In genomic region chr6:53171605-53172467, GRCh38 we compare ENCODE assay signal across 8 cellular contexts. TPM values are rescaled to one million over a fixed set of nuclear protein-coding genes. Genes with fewer than 3 reads are reported as not detected.
DNase-seq lines count a peak whose midpoint lies in the region; ATAC-seq and TF ChIP-seq lines count a peak whose summit lies in the region.

No MANE protein-coding gene starts in this region.

- POLR2A ChIA-PET in naive thymus-derived CD8-positive, alpha-beta T cell (lab: Charles Lee) = interaction anchor here (0.8 to 1.6 kb wide), 2 partner anchors 239 to 376 kb away, joined by 4 read pairs; no protein-coding TSS in a partner anchor

- H3K36me3 Mint-ChIP-seq in naive thymus-derived CD8-positive, alpha-beta T cell = no peaks in the 10 kb centered on the region
- H3K36me3 Mint-ChIP-seq in stimulated activated naive B cell treated with anti-CD40 and anti-IgM and Interleukin-4, amounts not matched to agents 10 μg/mL and 1 μg/mL and 100 μg/mL, for 72 hours = no peaks in the 10 kb centered on the region

- peak; percentile 100 for TF ChIP-seq CTCF in esophagus squamous epithelium (IDR thresholded peaks at IDR 0.05)

- no peak overlapping the region for H3K27ac ChIP-seq in esophagus squamous epithelium

- H3K4me1 Mint-ChIP-seq in naive thymus-derived CD8-positive, alpha-beta T cell = peaks cover 0 to 17% (median 0%) of the 10 kb centered on the region in 4 donors
- peaks cover 16 to 22% of the 10 kb centered on the region in 2 donors for H3K4me1 Mint-ChIP-seq in stimulated activated naive B cell treated with anti-CD40 and anti-IgM and Interleukin-4, amounts not matched to agents 10 μg/mL and 1 μg/mL and 100 μg/mL, for 72 hours

- no peak overlapping the region for H3K4me3 ChIP-seq in esophagus squamous epithelium

- peak overlapping the region in 1 of 10 donors; percentile 52 for H3K4me3 Mint-ChIP-seq in naive thymus-derived CD8-positive, alpha-beta T cell
- peak overlapping the region; percentile 0 to 70 for H3K4me3 Mint-ChIP-seq in stimulated activated naive B cell treated with anti-CD40 and anti-IgM and Interleukin-4, amounts not matched to agents 10 μg/mL and 1 μg/mL and 100 μg/mL, for 72 hours

- no peaks in the 10 kb centered on the region for H3K9me3 ChIP-seq in esophagus squamous epithelium

- TF ChIP-seq POLR2A in esophagus squamous epithelium (IDR thresholded peaks at IDR 0.05) = no peak

- DNase-seq in DMS114 treated with DMSO at 0.1 percent for 48 hours (lab: John Stamatoyannopoulos, UW; ENCODE audit: unreplicated experiment) (peak; percentile 64), HuH-7 (ENCODE audit: low spot score) (peak; percentile 47), OCI-M1 (lab: John Stamatoyannopoulos, UW) (peak; percentile 94), activated T-cell treated with anti-CD3 and anti-CD28 coated beads for 48 hours (ENCODE audit: low read depth) (peak; percentile 86), esophagus squamous epithelium (lab: John Stamatoyannopoulos, UW) (peak; percentile 20)
- peak; percentile 78 to 94 (median 88) for DNase-seq in naive thymus-derived CD8-positive, alpha-beta T cell
- peak; percentile 84 for DNase-seq in stimulated activated naive B cell treated with anti-CD40 and anti-IgM and Interleukin-4, amounts not matched to agents 10 μg/mL and 1 μg/mL and 100 μg/mL, for 72 hours

- no peaks in the 10 kb centered on the region for H3K9me3 Mint-ChIP-seq in naive thymus-derived CD8-positive, alpha-beta T cell
- H3K9me3 Mint-ChIP-seq in stimulated activated naive B cell treated with anti-CD40 and anti-IgM and Interleukin-4, amounts not matched to agents 10 μg/mL and 1 μg/mL and 100 μg/mL, for 72 hours = no peaks in the 10 kb centered on the region

- no peaks in the 10 kb centered on the region for H3K27me3 ChIP-seq in esophagus squamous epithelium

- 50 to 54% methylated on average over 20 of the region's 20 CpGs for WGBS in esophagus squamous epithelium, 2 donors

- intact Hi-C loops in esophagus squamous epithelium (cut with DNase I) = loop anchor here (5.0 kb wide), 1 partner anchor 310 kb away; no protein-coding TSS in a partner anchor

- no peaks in the 10 kb centered on the region for H3K36me3 ChIP-seq in esophagus squamous epithelium

- peak overlapping the region in 3 of 10 donors; percentile 1 to 29 (median 27) for H3K27ac Mint-ChIP-seq in naive thymus-derived CD8-positive, alpha-beta T cell
- peak overlapping the region; percentile 15 for H3K27ac Mint-ChIP-seq in stimulated activated naive B cell treated with anti-CD40 and anti-IgM and Interleukin-4, amounts not matched to agents 10 μg/mL and 1 μg/mL and 100 μg/mL, for 72 hours

- H3K27me3 Mint-ChIP-seq in naive thymus-derived CD8-positive, alpha-beta T cell = no peaks in the 10 kb centered on the region
- no peaks in the 10 kb centered on the region for H3K27me3 Mint-ChIP-seq in stimulated activated naive B cell treated with anti-CD40 and anti-IgM and Interleukin-4, amounts not matched to agents 10 μg/mL and 1 μg/mL and 100 μg/mL, for 72 hours

- ATAC-seq in GM21447 (IDR thresholded peaks at IDR 0.05; ENCODE audit: unreplicated experiment) = peak; percentile 74
- peak; percentile 95 for ATAC-seq in naive thymus-derived CD8-positive, alpha-beta T cell
- ATAC-seq in stimulated activated naive B cell treated with anti-CD40 and anti-IgM and Interleukin-4, amounts not matched to agents 10 μg/mL and 1 μg/mL and 100 μg/mL, for 72 hours (replicated peaks) = peak; percentile 86 to 88

- H3K4me1 ChIP-seq in esophagus squamous epithelium = no peaks in the 10 kb centered on the region

RNA-seq across cellular contexts. Expression of gene GCM1, which starts 23.2 kb away (rescaled TPM):
- total RNA-seq in esophagus squamous epithelium = under 1 TPM in 1 of 4 donors, not detected in 3; 0.08 TPM
- under 1 TPM in 1 of 2 experiments, not detected in 1; 0.27 TPM for total RNA-seq in naive thymus-derived CD8-positive, alpha-beta T cell
- not detected for polyA plus RNA-seq in naive thymus-derived CD8-positive, alpha-beta T cell

Comparison
In these comparisons a context has a peak if more than half of its experiments do, and no peak if none do; other contexts are left out.
1. DNase-seq: peak in every context shown above with its lines; median percentile 94 in OCI-M1; 88 in naive thymus-derived CD8-positive, alpha-beta T cell; 86 in activated T-cell treated with anti-CD3 and anti-CD28 coated beads for 48 hours; 84 in stimulated activated naive B cell treated with anti-CD40 and anti-IgM and Interleukin-4, amounts not matched to agents 10 μg/mL and 1 μg/mL and 100 μg/mL, for 72 hours; 64 in DMS114 treated with DMSO at 0.1 percent for 48 hours; 47 in HuH-7; 20 in esophagus squamous epithelium.